ENCODE assay signal across 2 cellular contexts in the genomic region with DNA sequence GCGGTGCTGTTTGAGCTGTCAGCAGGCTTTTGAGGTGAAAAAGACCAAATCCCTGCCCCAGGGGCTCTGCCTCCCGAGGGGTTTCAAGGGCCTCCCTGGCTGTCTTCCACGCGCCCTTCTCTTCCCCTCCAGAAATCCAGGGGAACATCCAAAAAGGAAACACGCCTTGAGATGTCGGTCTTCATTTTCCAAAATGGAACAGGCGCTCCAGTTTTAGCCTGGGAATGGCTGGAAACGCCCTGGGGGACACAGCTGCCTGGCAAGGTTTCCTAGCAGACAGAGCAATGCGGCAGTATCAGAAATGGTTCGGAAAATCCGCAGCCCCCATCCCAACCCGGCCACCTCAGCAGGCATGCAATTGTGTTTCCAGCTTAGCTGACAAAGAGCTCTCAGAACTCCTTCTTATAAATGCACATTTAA.
TF ChIP-seq lines count a peak whose summit lies in the region.

No MANE protein-coding gene starts in this region.

TF ChIP-seq in SK-N-SH, 30 proteins besides CTCF, POLR2A, EP300 and RAD21 (continued from another document):
- TF ChIP-seq USF1 (IDR thresholded peaks at IDR 0.05; ENCODE audit: borderline replicate concordance, low read depth) (no peak), RXRA (IDR thresholded peaks at IDR 0.05; ENCODE audit: borderline replicate concordance, low read depth) (no peak), TCF12 (IDR thresholded peaks at IDR 0.05) (no peak), FOXM1 (IDR thresholded peaks at IDR 0.05; ENCODE audit: low read depth) (no peak), EZH2phosphoT487 (IDR thresholded peaks at IDR 0.05; ENCODE audit: borderline replicate concordance, low read depth) (no peak), MEF2A (IDR thresholded peaks at IDR 0.05; ENCODE audit: borderline replicate concordance, low read depth) (no peak), MXI1 (IDR thresholded peaks at IDR 0.05; ENCODE audit: low read depth, low read length) (no peak), TEAD4 (IDR thresholded peaks at IDR 0.05; ENCODE audit: borderline replicate concordance, insufficient read depth) (no peak), TAF1 (IDR thresholded peaks at IDR 0.05; ENCODE audit: borderline replicate concordance, low read depth, low read length) (no peak), NRF1 (IDR thresholded peaks at IDR 0.05; ENCODE audit: low read depth, low read length) (no peak), POLR2AphosphoS5 (IDR thresholded peaks at IDR 0.05; ENCODE audit: low read depth, low read length) (no peak)

TF ChIP-seq in SK-N-SH treated with all-trans-retinoic acid at 6 μM for 48 hours, 23 proteins besides CTCF, POLR2A, EP300 and RAD21 (continued from another document):
- no peak for TF ChIP-seq TCF4 (CRISPR knock-in tag; IDR thresholded peaks at IDR 0.05; ENCODE audit: borderline replicate concordance)
